ENCODE assay signal across 1 cellular context in genomic region chr14:72444701-72445100, GRCh38.
TF ChIP-seq lines count a peak whose summit lies in the region.

No MANE protein-coding gene starts in this region.

TF ChIP-seq in IMR-90, 13 proteins besides CTCF, POLR2A, EP300 and RAD21:
- no peak for TF ChIP-seq BHLHE40 (IDR thresholded peaks at IDR 0.05; ENCODE audit: low read depth, low read length)
- no peak for TF ChIP-seq FOS (IDR thresholded peaks at IDR 0.05; ENCODE audit: low read depth, low read length)
- TF ChIP-seq, protein P1, sequence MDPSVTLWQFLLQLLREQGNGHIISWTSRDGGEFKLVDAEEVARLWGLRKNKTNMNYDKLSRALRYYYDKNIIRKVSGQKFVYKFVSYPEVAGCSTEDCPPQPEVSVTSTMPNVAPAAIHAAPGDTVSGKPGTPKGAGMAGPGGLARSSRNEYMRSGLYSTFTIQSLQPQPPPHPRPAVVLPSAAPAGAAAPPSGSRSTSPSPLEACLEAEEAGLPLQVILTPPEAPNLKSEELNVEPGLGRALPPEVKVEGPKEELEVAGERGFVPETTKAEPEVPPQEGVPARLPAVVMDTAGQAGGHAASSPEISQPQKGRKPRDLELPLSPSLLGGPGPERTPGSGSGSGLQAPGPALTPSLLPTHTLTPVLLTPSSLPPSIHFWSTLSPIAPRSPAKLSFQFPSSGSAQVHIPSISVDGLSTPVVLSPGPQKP (IDR thresholded peaks at IDR 0.05; ENCODE audit: borderline replicate concordance, low read depth, low read length): no peak
- TF ChIP-seq MAFK (IDR thresholded peaks at IDR 0.05; ENCODE audit: low read depth, low read length): no peak
- TF ChIP-seq NFE2L2 (IDR thresholded peaks at IDR 0.05; ENCODE audit: low read depth, low read length): no peak
- TF ChIP-seq SMC3 (IDR thresholded peaks at IDR 0.05; ENCODE audit: low read depth, low read length): no peak
- no peak for TF ChIP-seq MAZ (IDR thresholded peaks at IDR 0.05; ENCODE audit: borderline replicate concordance, low read depth, low read length)
- no peak for TF ChIP-seq MXI1 (IDR thresholded peaks at IDR 0.05; ENCODE audit: borderline replicate concordance, low read depth, low read length)
- TF ChIP-seq CEBPB (IDR thresholded peaks at IDR 0.05; ENCODE audit: low read depth, low read length): no peak
- no peak for TF ChIP-seq CHD1 (IDR thresholded peaks at IDR 0.05; ENCODE audit: low read depth, low read length)
